ENCODE assay signal across 10 cellular contexts in the genomic region with DNA sequence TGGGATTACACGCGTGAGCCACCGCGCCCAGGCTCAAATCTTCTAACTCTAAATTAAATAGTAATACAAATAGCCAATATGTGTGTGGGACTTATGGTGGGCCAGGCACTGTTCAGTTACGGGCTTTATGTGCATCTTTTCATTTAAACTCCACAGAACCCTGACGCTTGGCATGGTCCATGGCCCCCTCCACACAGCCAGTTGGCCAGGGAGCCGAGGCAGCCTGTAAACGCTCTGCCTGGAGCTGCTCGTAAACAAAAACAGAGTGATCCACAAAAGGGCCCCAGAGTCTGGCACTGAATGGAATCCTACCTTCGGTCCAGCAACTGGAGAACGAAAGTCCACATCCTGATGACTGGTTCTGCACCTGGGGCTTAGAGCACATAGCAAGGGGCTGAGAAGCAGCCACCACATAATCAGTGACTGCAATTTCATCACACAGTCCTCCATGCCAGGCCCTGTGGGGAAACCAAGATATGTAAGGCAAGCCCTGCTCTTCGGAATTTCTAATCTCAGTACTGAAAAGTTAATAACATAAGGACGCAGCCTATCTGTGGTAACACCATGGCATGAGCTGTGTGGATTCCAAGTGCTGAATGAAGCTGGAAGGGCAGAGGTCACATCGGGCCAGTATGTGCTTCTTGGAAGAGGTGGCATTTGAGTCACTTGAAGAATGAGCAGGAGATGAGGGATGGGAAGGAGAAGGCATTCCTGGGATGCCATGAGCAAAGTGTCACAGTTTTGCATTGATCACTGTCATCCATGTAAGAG. TPM values are rescaled to one million over a fixed set of nuclear protein-coding genes. Genes with fewer than 3 reads are reported as not detected.
DNase-seq lines count a peak whose midpoint lies in the region; ATAC-seq, FAIRE-seq and TF ChIP-seq lines count a peak whose summit lies in the region.
"Had no signal": no experiment of that assay in that cellular context is flagged by ENCODE, and none has a peak within 500 bp of the region (broad histone marks: within the 10 kb centered on the region; RNA-seq: fewer than 3 reads in every experiment).

No MANE protein-coding gene starts in this region.

- H3K9me3 ChIP-seq in A549, result no peaks in the 10 kb centered on the region
- H3K9me3 ChIP-seq in PC-9 (ENCODE audit: insufficient read depth, low read depth), result no peaks in the 10 kb centered on the region
- no peaks in the 10 kb centered on the region for H3K9me3 ChIP-seq in right cardiac atrium (ENCODE audit: control insufficient read depth, low read length)
- H3K9me3 ChIP-seq: mucosa of descending colon had no signal

- no peak for TF ChIP-seq RAD21 in A549 (conservative IDR thresholded peaks at IDR 0.05 in 1 of 2, IDR thresholded peaks at IDR 0.05 in 1 of 2)

- TSS peak; percentile 27 for BruUV-seq in PC-9 (replicated peaks; lab: Mats Ljungman, UMichigan)

- POLR2A ChIA-PET in A549 (lab: Yijun Ruan, JAX) (interaction anchor here (0.9 kb wide), 1 partner anchor 10 kb away, joined by 3 read pairs; no protein-coding TSS in a partner anchor), PC-9 (lab: Charles Lee; ENCODE audit: unreplicated experiment) (interaction anchor here (0.5 to 1.7 kb wide), 5 partner anchors 13 to 514 kb away, joined by 3 to 6 read pairs (median 5); a partner anchor contains a TSS)

- no peaks in the 10 kb centered on the region for H4K20me1 ChIP-seq in PC-9 (ENCODE audit: insufficient read depth)

- no peak overlapping the region for H2AFZ ChIP-seq in PC-9

- WGBS in A549 (ENCODE audit: missing lambda C conversion rate), result 77% methylated on average over 14 of the region's 14 CpGs
- 75% methylated on average over 14 of the region's 14 CpGs for WGBS in right cardiac atrium

- ATAC-seq in A549, result no peak
- no peak for ATAC-seq in right cardiac atrium
- no peak for ATAC-seq in HG03565 (IDR thresholded peaks at IDR 0.05; ENCODE audit: unreplicated experiment)
- ATAC-seq: mucosa of descending colon had no signal

- no peaks in the 10 kb centered on the region for H3K36me3 ChIP-seq in PC-9 (ENCODE audit: low read depth)

- no peak for FAIRE-seq in A549 (lab: Jason Lieb, UNC)

- no peak for TF ChIP-seq POLR2A in A549 (IDR thresholded peaks at IDR 0.05; ENCODE audit: low read length)

- H3F3A ChIP-seq in PC-9 (ENCODE audit: insufficient read depth, low read depth), result peaks cover 23% of the 10 kb centered on the region; the same call in 1 of the 2 replicates

- no peak for TF ChIP-seq EP300 in A549 (IDR thresholded peaks at IDR 0.05)

- H3K4me2 ChIP-seq in A549 (peak overlapping the region; percentile 38), PC-9 (peak overlapping the region; percentile 11; the same call in 1 of the 2 replicates)

- no peaks in the 10 kb centered on the region for H3K79me2 ChIP-seq in PC-9 (ENCODE audit: low read depth)

- CTCF ChIA-PET in A549 (lab: Yijun Ruan, JAX), result interaction anchor here (0.8 to 7.3 kb wide), 10 partner anchors 10 to 280 kb away, joined by 3 to 114 read pairs (median 4); a partner anchor contains a TSS
- CTCF ChIA-PET in PC-9 (lab: Charles Lee), result interaction anchor here (1.4 kb wide), 1 partner anchor 15 kb away, joined by 4 read pairs; no protein-coding TSS in a partner anchor

- no peaks in the 10 kb centered on the region for H3K9me2 ChIP-seq in PC-9 (ENCODE audit: insufficient read depth)

- no peak for TF ChIP-seq CTCF in A549 (IDR thresholded peaks at IDR 0.05)
- no peak for TF ChIP-seq CTCF in PC-9 (conservative IDR thresholded peaks at IDR 0.05)

- H3K27me3 ChIP-seq in PC-9 (ENCODE audit: insufficient read depth, low read depth) (no peaks in the 10 kb centered on the region), right cardiac atrium (ENCODE audit: control insufficient read depth, insufficient read depth) (no peaks in the 10 kb centered on the region)

- DNase-seq in A549 (ENCODE audit: low read depth in 1 of 2, low spot score in 1 of 2) (peak in 1 of 2 experiments; percentile 50), PC-9 (peak; percentile 58 to 81), right cardiac atrium (peak in 1 of 3 donors; percentile 47), occipital lobe (lab: John Stamatoyannopoulos, UW) (no peak), activated T-cell treated with anti-CD3 and anti-CD28 coated beads for 4 hours (no peak)
- DNase-seq: activated T-cell treated with anti-CD3 and anti-CD28 coated beads, Interleukin-2, amount 50 U/mL, for 1 hour; NCI-H1436 treated with DMSO at 0.1 percent for 48 hours had no signal

- H3K27ac ChIP-seq in A549, result peak overlapping the region in 1 of 2 experiments; percentile 34; a peak in 1 of 6 replicates
- peak overlapping the region; percentile 30; the same call in 1 of the 2 replicates for H3K27ac ChIP-seq in PC-9
- H3K27ac ChIP-seq in right cardiac atrium (ENCODE audit: low read length), result peak overlapping the region; percentile 84

- intact Hi-C loops in PC-9 (cut with micrococcal nuclease; ENCODE audit: unreplicated experiment) (no loop called here), right cardiac atrium (cut with DNase I) (loop anchor here in 1 of 4 donors (10.0 kb wide), 1 partner anchor 61 kb away; no protein-coding TSS in a partner anchor)

- peaks cover 37% of the 10 kb centered on the region for H3K4me1 ChIP-seq in A549
- H3K4me1 ChIP-seq in PC-9 (replicated peaks; ENCODE audit: insufficient read depth), result peaks cover 33% of the 10 kb centered on the region
- no peaks in the 10 kb centered on the region for H3K4me1 ChIP-seq in right cardiac atrium (ENCODE audit: control insufficient read depth, insufficient read depth, low read length)

- H3K4me3 ChIP-seq in A549 (no peak overlapping the region), PC-9 (no peak overlapping the region), right cardiac atrium (ENCODE audit: low read length) (no peak overlapping the region)
- H3K4me3 ChIP-seq: mucosa of descending colon had no signal

TF ChIP-seq in A549, 52 proteins besides CTCF, POLR2A, EP300 and RAD21:
- TF ChIP-seq SREBF2 (IDR thresholded peaks at IDR 0.05) (no peak), FOSB (CRISPR knock-in tag; IDR thresholded peaks at IDR 0.05) (no peak), HDAC2 (IDR thresholded peaks at IDR 0.05) (no peak), NFE2L2 (conservative IDR thresholded peaks at IDR 0.05; ENCODE audit: low read length) (no peak), ZSCAN20 (CRISPR knock-in tag; IDR thresholded peaks at IDR 0.05) (no peak)

RNA-seq across cellular contexts. Expression of a gene that starts 13.5 kb away (rescaled TPM):
- polyA plus RNA-seq in A549 (2011; rRNA removed) (1.3 and 1.8 TPM in 2 replicates), A549 (2017; fragmentation: RNase III; extraction: RNeasy Plus Mini Kit Qiagen cat#74134 plus additional on column Dnase treatment) (1.3 to 2.0 TPM (median 1.5 TPM) in 3 replicates), right cardiac atrium (26.3 TPM)
- polyA plus RNA-seq in A549 (2012; cell fraction: cytosol; rRNA removed), result 3.1 and 3.6 TPM in 2 replicates
- polyA plus RNA-seq in A549 (2012; cell fraction: nucleus; rRNA removed), result 15.6 and 15.8 TPM in 2 replicates
- 0.54 and 1.2 TPM in 2 replicates for polyA minus RNA-seq in A549 (2011; rRNA and poly(A)+ RNA removed)
- total RNA-seq in PC-9 (2021) (67.9 and 76.7 TPM in 2 replicates), right cardiac atrium (10 to 100 TPM; 22.6 to 57.0 (median 37.2) TPM), occipital lobe (0.31 TPM)

RNA-seq across cellular contexts. Expression of a gene that starts 20.1 kb away (rescaled TPM):
- polyA plus RNA-seq in A549 (2011; rRNA removed) (0.36 TPM in 1 of 2 replicates, not detected in the other), A549 (2017; fragmentation: RNase III; extraction: RNeasy Plus Mini Kit Qiagen cat#74134 plus additional on column Dnase treatment) (0.28 to 0.80 TPM (median 0.74 TPM) in 3 replicates), right cardiac atrium (not detected)
- polyA plus RNA-seq in A549 (2012; cell fraction: cytosol; rRNA removed), result 0.09 and 0.25 TPM in 2 replicates
- 0.12 TPM in 1 of 2 replicates, not detected in the other for polyA plus RNA-seq in A549 (2012; cell fraction: nucleus; rRNA removed)
- polyA minus RNA-seq in A549 (2011; rRNA and poly(A)+ RNA removed), result not detected in 2 replicates
- total RNA-seq in PC-9 (2021) (0.94 and 2.1 TPM in 2 replicates), right cardiac atrium (under 1 TPM in 2 of 4 donors, not detected in 2; 0.60 to 0.70 TPM), occipital lobe (1.1 TPM)
- total RNA-seq: mucosa of descending colon had no signal
- polyA plus RNA-seq: AG04450 had no signal

RNA-seq across cellular contexts. Expression of a gene that starts 27.8 kb away (rescaled TPM):
- polyA plus RNA-seq in A549 (2011; rRNA removed), result 0.88 and 1.1 TPM in 2 replicates
- 0.91 and 0.96 TPM in 2 replicates for polyA plus RNA-seq in A549 (2012; cell fraction: cytosol; rRNA removed)
- polyA plus RNA-seq in A549 (2012; cell fraction: nucleus; rRNA removed), result 3.9 and 4.1 TPM in 2 replicates
- 0.77 to 1.0 TPM (median 1.0 TPM) in 3 replicates for polyA plus RNA-seq in A549 (2017; fragmentation: RNase III; extraction: RNeasy Plus Mini Kit Qiagen cat#74134 plus additional on column Dnase treatment)
- polyA minus RNA-seq in A549 (2011; rRNA and poly(A)+ RNA removed), result 0.97 and 1.2 TPM in 2 replicates
- total RNA-seq in PC-9 (2021), result 6.3 and 10.3 TPM in 2 replicates
- total RNA-seq in right cardiac atrium, result 10 to 100 TPM; 25.5 to 46.8 (median 34.8) TPM
- polyA plus RNA-seq in right cardiac atrium, result 24.1 TPM
- 0.94 TPM for total RNA-seq in occipital lobe

RNA-seq across cellular contexts. Expression of a gene that starts 43.7 kb away (rescaled TPM):
- polyA plus RNA-seq in A549 (2011; rRNA removed) (145 and 202 TPM in 2 replicates), A549 (2017; fragmentation: RNase III; extraction: RNeasy Plus Mini Kit Qiagen cat#74134 plus additional on column Dnase treatment) (77.5 to 80.0 TPM (median 78.6 TPM) in 3 replicates), right cardiac atrium (78.7 TPM)
- 54.2 and 63.4 TPM in 2 replicates for polyA plus RNA-seq in A549 (2012; cell fraction: cytosol; rRNA removed)
- polyA plus RNA-seq in A549 (2012; cell fraction: nucleus; rRNA removed), result 178 and 186 TPM in 2 replicates
- polyA minus RNA-seq in A549 (2011; rRNA and poly(A)+ RNA removed), result 144 and 151 TPM in 2 replicates
- total RNA-seq in PC-9 (2021) (145 and 178 TPM in 2 replicates), right cardiac atrium (100 to 1,000 TPM in 1 of 4 donors, 10 to 100 TPM in 3; 65.5 to 130 (median 80.2) TPM), occipital lobe (146 TPM)

RNA-seq across cellular contexts. Expression of a gene that starts 48.5 kb away (rescaled TPM):
- polyA plus RNA-seq in A549 (2011; rRNA removed) (21.6 and 24.5 TPM in 2 replicates), A549 (2017; fragmentation: RNase III; extraction: RNeasy Plus Mini Kit Qiagen cat#74134 plus additional on column Dnase treatment) (19.4 to 21.0 TPM (median 19.8 TPM) in 3 replicates), right cardiac atrium (20.0 TPM)
- 37.5 and 42.6 TPM in 2 replicates for polyA plus RNA-seq in A549 (2012; cell fraction: cytosol; rRNA removed)
- polyA plus RNA-seq in A549 (2012; cell fraction: nucleus; rRNA removed), result 36.6 and 39.7 TPM in 2 replicates
- polyA minus RNA-seq in A549 (2011; rRNA and poly(A)+ RNA removed), result 20.7 and 31.7 TPM in 2 replicates
- total RNA-seq in PC-9 (2021) (44.8 and 46.0 TPM in 2 replicates), right cardiac atrium (10 to 100 TPM; 15.1 to 23.2 (median 22.1) TPM), occipital lobe (17.6 TPM)

Comparison
In these comparisons a context has a peak if more than half of its experiments do, and no peak if none do; other contexts are left out.
1. DNase-seq: peak in PC-9 (2 of 2); none in occipital lobe (single experiment) and activated T-cell treated with anti-CD3 and anti-CD28 coated beads for 4 hours (single experiment).
2. RNA of a gene that starts 13.5 kb away (total RNA-seq): 67.9 to 76.7 TPM in PC-9 and 22.6 to 57.0 TPM in right cardiac atrium; 0.31 TPM in occipital lobe (single experiment); every median in the first group is over 10 times any median in the second.